1 cellular context compared by ENCODE assay signal in genomic region chr7:3066506-3066905, GRCh38.
TF ChIP-seq lines count a peak whose summit lies in the region.

No MANE protein-coding gene starts in this region.

TF ChIP-seq in HEK293, 187 proteins besides CTCF, POLR2A, EP300 and RAD21 (continued from another document):
- no peak for TF ChIP-seq ZBTB10 (tag by site-specific recombination; IDR thresholded peaks at IDR 0.05)
- TF ChIP-seq BCL11B (tag by site-specific recombination; IDR thresholded peaks at IDR 0.05; ENCODE audit: low read depth) = no peak
- no peak for TF ChIP-seq ZNF416 (tag by site-specific recombination; IDR thresholded peaks at IDR 0.05)
- TF ChIP-seq ZNF132 (tag by site-specific recombination; IDR thresholded peaks at IDR 0.05; ENCODE audit: borderline replicate concordance) = no peak
